ENCODE assay signal across 23 cellular contexts in the genomic region with DNA sequence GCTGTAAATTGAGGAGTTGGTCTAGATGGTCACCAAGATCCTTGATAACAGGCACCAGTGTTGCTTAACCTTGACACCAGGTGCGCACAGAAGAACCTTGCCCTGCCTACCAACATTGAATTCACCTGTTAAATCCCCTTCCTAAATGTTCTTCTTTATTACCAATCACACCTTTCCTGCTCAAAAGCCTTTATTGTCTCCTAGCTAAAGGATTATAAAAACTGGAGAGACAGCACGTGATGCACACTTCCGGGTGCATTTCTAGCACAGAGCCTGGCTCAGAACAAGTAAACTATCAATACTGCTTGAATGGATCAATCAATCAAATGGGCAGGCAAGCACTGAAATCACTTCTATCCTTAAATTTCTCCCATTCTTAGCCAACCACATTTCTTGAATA.
"Had no signal": no experiment of that assay in that cellular context is flagged by ENCODE, and none has a peak within 500 bp of the region (broad histone marks: within the 10 kb centered on the region; RNA-seq: fewer than 3 reads in every experiment).

No MANE protein-coding gene starts in this region.

- H3K27ac ChIP-seq: HL-60, SJSA1, SK-N-MC had no signal

- FAIRE-seq: HTR-8/SVneo, RCC 7860 had no signal

- DNase-seq: KBM-7, NCI-H1092, NCI-H1105 treated with DMSO at 0.1 percent for 48 hours, NCI-H1417 treated with DMSO at 0.1 percent for 48 hours, NCI-H146, NCI-H1694 treated with DMSO at 0.1 percent for 48 hours, NCI-H1930, NCI-H2081 treated with DMSO at 0.1 percent for 48 hours, NCI-H2171, NCI-H226, NCI-H446, NCI-H510A, NCI-H524 treated with DMSO at 0.1 percent for 48 hours, NCI-H69, NCI-H774, Right ventricle myocardium superior, RPMI8226, SIG-M5 had no signal

- H3K4me3 ChIP-seq: SJSA1, SK-N-MC had no signal

- H3K27me3 ChIP-seq: SJSA1 had no signal

- H3K36me3 ChIP-seq: SJSA1 had no signal

- H3K9me3 ChIP-seq: SJSA1 had no signal
